17 cellular contexts compared by ENCODE assay signal in the genomic region with DNA sequence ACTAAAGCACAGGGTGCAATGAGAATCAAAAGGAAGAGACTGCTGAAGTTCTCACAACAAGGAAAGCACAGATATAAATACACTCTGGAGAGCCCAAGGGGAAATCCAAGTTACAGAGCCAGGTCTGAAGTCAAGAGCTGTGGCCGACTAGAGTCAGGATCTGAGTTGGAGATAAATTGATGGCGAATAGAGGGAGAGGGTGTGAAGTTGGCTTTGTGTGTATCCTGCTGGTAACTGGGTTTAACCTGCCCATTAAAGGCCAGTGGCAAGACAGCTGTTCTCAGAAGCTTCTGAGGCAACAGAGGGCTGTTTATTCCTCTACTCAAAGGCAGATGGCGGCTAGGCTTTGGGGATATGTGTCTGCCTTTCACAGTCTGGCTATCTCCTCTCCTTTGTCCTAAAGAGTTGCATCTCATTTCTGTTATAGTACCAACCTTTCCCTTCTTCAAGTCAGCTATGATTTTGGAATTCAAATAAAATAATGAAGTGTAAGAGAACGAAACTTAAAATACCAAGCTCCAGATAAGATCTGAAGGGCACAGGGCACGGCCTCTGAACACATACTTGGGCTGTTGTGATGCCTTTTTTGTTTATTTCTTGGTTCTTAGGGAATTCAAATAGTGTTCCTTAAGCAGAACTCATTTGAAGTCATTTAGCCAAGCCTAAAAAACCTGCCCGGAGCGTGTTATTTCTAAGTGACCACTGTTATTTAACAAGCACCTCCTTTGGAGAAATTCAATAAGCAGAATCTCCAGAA.
DNase-seq lines count a peak whose midpoint lies in the region; ATAC-seq, FAIRE-seq and TF ChIP-seq lines count a peak whose summit lies in the region.
"Had no signal": no experiment of that assay in that cellular context is flagged by ENCODE, and none has a peak within 500 bp of the region (broad histone marks: within the 10 kb centered on the region; RNA-seq: fewer than 3 reads in every experiment).

No MANE protein-coding gene starts in this region.

- no peak overlapping the region for H3K4me3 ChIP-seq in H1 (ENCODE audit: extremely low read depth in 1 of 4, insufficient read depth in 2 of 4, low read depth in 3 of 4, low read length in 4 of 4)
- H3K4me3 ChIP-seq: pancreas had no signal

- H3K36me3 ChIP-seq in H1 (ENCODE audit: control insufficient read depth in 2 of 4, insufficient read depth in 4 of 4, low read length in 3 of 4), result no peaks in the 10 kb centered on the region
- H3K36me3 ChIP-seq: pancreas had no signal

- no peak overlapping the region for H3K9ac ChIP-seq in H1 (replicated peaks in 1 of 4; ENCODE audit: extremely low read depth in 1 of 4, low read depth in 3 of 4, low read length in 3 of 4)

- no peak for ATAC-seq in HG03196 (IDR thresholded peaks at IDR 0.05; ENCODE audit: unreplicated experiment)
- no peak for ATAC-seq in activated naive CD4-positive, alpha-beta T cell treated with anti-CD3 and anti-CD28 coated beads, Interleukin-2, amount 50 U/mL, for 72 hours
- ATAC-seq: HCT116; left colon; pancreas; stimulated activated naive B cell treated with anti-CD40 and anti-IgM and Interleukin-4, amounts not matched to agents 10 μg/mL and 1 μg/mL and 100 μg/mL, for 72 hours had no signal

- H3K27ac Mint-ChIP-seq in osteocyte (ENCODE audit: unreplicated experiment), result peak overlapping the region; percentile 55
- H3K27ac Mint-ChIP-seq in activated naive CD4-positive, alpha-beta T cell treated with anti-CD3 and anti-CD28 coated beads, Interleukin-2, amount 50 U/mL, for 72 hours, result no peak overlapping the region
- H3K27ac Mint-ChIP-seq: activated CD4-positive, alpha-beta memory T cell treated with anti-CD3 and anti-CD28 coated beads for 36 hours; stimulated activated naive B cell treated with anti-CD40 and anti-IgM and Interleukin-4, amounts not matched to agents 10 μg/mL and 1 μg/mL and 100 μg/mL, for 72 hours had no signal

- no peak overlapping the region for H4K91ac ChIP-seq in H1 (replicated peaks; ENCODE audit: insufficient read length, low read length)

- DNase-seq in GM18507 (ENCODE audit: extremely low spot score, insufficient read length, low read depth) (no peak), NCI-H146 (lab: John Stamatoyannopoulos, UW) (peak; percentile 52), H1 (ENCODE audit: low read depth in 1 of 2, low spot score in 2 of 2) (no peak), osteocyte (ENCODE audit: extremely low spot score, unreplicated experiment) (no peak), GM13977 (ENCODE audit: low spot score) (no peak)
- no peak for DNase-seq in activated CD4-positive, alpha-beta T cell treated with anti-CD3 and anti-CD28 coated beads, Interleukin-2, amount 50 U/mL, for 48 hours
- no peak for DNase-seq in activated naive CD4-positive, alpha-beta T cell treated with anti-CD3 and anti-CD28 coated beads, Interleukin-2, amount 50 U/mL, for 72 hours (ENCODE audit: low spot score in 2 of 2)
- DNase-seq: activated CD4-positive, alpha-beta memory T cell treated with anti-CD3 and anti-CD28 coated beads for 36 hours; left colon; MM.1S; pancreas; stimulated activated CD4-positive, alpha-beta T cell treated with anti-CD3 and anti-CD28 coated beads, Interleukin-1b, Interleukin-23, amount 100 ng/mL, for 48 hours; stimulated activated naive B cell treated with anti-CD40 and anti-IgM and Interleukin-4, amounts not matched to agents 10 μg/mL and 1 μg/mL and 100 μg/mL, for 72 hours had no signal

- TF ChIP-seq CTCF in H1 (IDR thresholded peaks at IDR 0.05; ENCODE audit: control extremely low read depth in 1 of 3, insufficient read depth in 1 of 3, low read depth in 1 of 3, low read length in 3 of 3) (no peak), osteocyte (IDR thresholded peaks at IDR 0.05) (no peak), GM13977 (IDR thresholded peaks at IDR 0.05; ENCODE audit: extremely low read depth, insufficient read depth, missing control alignments) (no peak)

- H3K4me1 Mint-ChIP-seq in osteocyte (ENCODE audit: unreplicated experiment), result peaks cover 69% of the 10 kb centered on the region
- H3K4me1 Mint-ChIP-seq: stimulated activated naive B cell treated with anti-CD40 and anti-IgM and Interleukin-4, amounts not matched to agents 10 μg/mL and 1 μg/mL and 100 μg/mL, for 72 hours had no signal

- H3K27me3 ChIP-seq in H1 (replicated peaks in 1 of 4; ENCODE audit: control insufficient read depth in 3 of 4, extremely low read depth in 1 of 4, insufficient read depth in 3 of 4, low read length in 3 of 4), result no peaks in the 10 kb centered on the region
- H3K27me3 ChIP-seq: pancreas had no signal

- TF ChIP-seq RAD21 in H1 (IDR thresholded peaks at IDR 0.05 in 1 of 2, conservative IDR thresholded peaks at IDR 0.05 in 1 of 2; ENCODE audit: low read depth in 2 of 2, low read length in 2 of 2), result no peak

- no peak overlapping the region for H3K27ac ChIP-seq in H1 (ENCODE audit: low read depth, low read length)
- H3K27ac ChIP-seq: C4-2B, pancreas had no signal

- in situ Hi-C loops in GM13977 (cut with MboI; ENCODE audit: low pct_unique_long_range_greater_than_20kb, low sequenced_read_pairs, unreplicated experiment), result no loop called here

- H3K36me3 Mint-ChIP-seq in osteocyte (ENCODE audit: unreplicated experiment), result peaks cover 8% of the 10 kb centered on the region
- no peaks in the 10 kb centered on the region for H3K36me3 Mint-ChIP-seq in activated naive CD4-positive, alpha-beta T cell treated with anti-CD3 and anti-CD28 coated beads, Interleukin-2, amount 50 U/mL, for 72 hours
- H3K36me3 Mint-ChIP-seq: activated CD4-positive, alpha-beta memory T cell treated with anti-CD3 and anti-CD28 coated beads for 36 hours; stimulated activated naive B cell treated with anti-CD40 and anti-IgM and Interleukin-4, amounts not matched to agents 10 μg/mL and 1 μg/mL and 100 μg/mL, for 72 hours had no signal

- CTCF ChIA-PET in H1 (lab: Charles Lee; ENCODE audit: partially characterized antibody), result interaction anchor here (0.6 to 1.4 kb wide), 4 partner anchors 9 to 96 kb away, joined by 3 to 7 read pairs (median 4); no protein-coding TSS in a partner anchor

- no peak overlapping the region for H2BK20ac ChIP-seq in H1 (ENCODE audit: low read length)

- H2AFZ ChIP-seq in H1 (ENCODE audit: low read length), result no peak overlapping the region

- peaks cover 0 to 5% of the 10 kb centered on the region in 2 experiments; a peak in 1 of 4 replicates for H3K79me2 ChIP-seq in H1 (ENCODE audit: control insufficient read depth in 1 of 2, insufficient read depth in 2 of 2, low read length in 2 of 2)

- 87% methylated on average over 7 of the region's 7 CpGs; no CpG with 5 or more reads in 1 of the 2 experiments for WGBS in H1 (ENCODE audit: extremely low coverage in 1 of 2, insufficient coverage in 1 of 2, insufficient read length in 1 of 2, insufficient replicate concordance in 2 of 2, low coverage in 1 of 2, low lambda C conversion rate in 2 of 2, missing lambda C conversion rate in 1 of 2), 2 experiments

- H3K4me1 ChIP-seq in H1 (replicated peaks in 1 of 4; ENCODE audit: control insufficient read depth in 3 of 4, insufficient read depth in 4 of 4, low read length in 3 of 4), result peaks cover 0 to 5% (median 3%) of the 10 kb centered on the region in 4 experiments; a peak in 5 of 7 replicates

- 0 out of 2 replicates have a peak overlapping the region, but pooled peaks have one; percentile 80 for H2AK5ac ChIP-seq in H1 (ENCODE audit: low read depth, low read length)

- H2BK12ac ChIP-seq in H1 (ENCODE audit: low read depth, low read length), result peak overlapping the region; percentile 42; the same call in 1 of the 2 replicates

- H2BK15ac ChIP-seq in H1 (ENCODE audit: low read length), result no peak overlapping the region

- H3K56ac ChIP-seq in H1 (replicated peaks; ENCODE audit: insufficient read length, low read depth, low read length), result no peak overlapping the region

- no peak overlapping the region for H4K8ac ChIP-seq in H1 (ENCODE audit: extremely low read depth, insufficient read depth, low read length)

- POLR2A ChIA-PET in H1 (lab: Charles Lee; ENCODE audit: partially characterized antibody), result interaction anchor here (0.8 to 1.8 kb wide), 3 partner anchors 20 to 184 kb away, joined by 3 to 4 read pairs (median 3); no protein-coding TSS in a partner anchor

- TF ChIP-seq POLR2A in H1 (IDR thresholded peaks at IDR 0.05; ENCODE audit: control extremely low read depth in 1 of 2, low read depth in 2 of 2, low read length in 2 of 2), result no peak

- no peak overlapping the region for H3K23ac ChIP-seq in H1 (ENCODE audit: insufficient read length)

- no peaks in the 10 kb centered on the region for H3K9me3 ChIP-seq in H1 (ENCODE audit: insufficient read depth in 2 of 2, low read depth in 1 of 2, low read length in 1 of 2)
- H3K9me3 ChIP-seq: pancreas had no signal

- FAIRE-seq in GM18507 (lab: Jason Lieb, UNC) (peak; percentile 72), H1 (lab: Jason Lieb, UNC) (no peak)
- FAIRE-seq: colon, pancreas had no signal

- H3K18ac ChIP-seq in H1 (ENCODE audit: extremely low read depth, low read length), result no peak overlapping the region; the same call in 1 of the 2 replicates

- no peak overlapping the region for H4K5ac ChIP-seq in H1 (ENCODE audit: insufficient read length, low read depth, low read length)

- H3K14ac ChIP-seq in H1 (ENCODE audit: insufficient read length), result no peak overlapping the region

- H3K4me3 Mint-ChIP-seq in osteocyte (ENCODE audit: unreplicated experiment), result no peak overlapping the region
- H3K4me3 Mint-ChIP-seq: activated CD4-positive, alpha-beta memory T cell treated with anti-CD3 and anti-CD28 coated beads for 36 hours; stimulated activated naive B cell treated with anti-CD40 and anti-IgM and Interleukin-4, amounts not matched to agents 10 μg/mL and 1 μg/mL and 100 μg/mL, for 72 hours had no signal

- H3K23me2 ChIP-seq in H1 (ENCODE audit: low read depth, low read length), result no peaks in the 10 kb centered on the region

- H3K27me3 Mint-ChIP-seq in osteocyte (ENCODE audit: unreplicated experiment), result no peaks in the 10 kb centered on the region
- H3K27me3 Mint-ChIP-seq: activated CD4-positive, alpha-beta memory T cell treated with anti-CD3 and anti-CD28 coated beads for 36 hours had no signal

- peak overlapping the region; percentile 79 for H2BK5ac ChIP-seq in H1 (ENCODE audit: low read depth, low read length)

- H2BK120ac ChIP-seq in H1 (replicated peaks; ENCODE audit: low read depth, low read length), result no peak overlapping the region

- H3K4me2 ChIP-seq in H1 (ENCODE audit: insufficient read depth in 1 of 2, low read depth in 2 of 2, low read length in 2 of 2), result no peak overlapping the region

- TF ChIP-seq EP300 in H1 (IDR thresholded peaks at IDR 0.05; ENCODE audit: borderline replicate concordance in 1 of 2, low read depth in 2 of 2, low read length in 2 of 2), result no peak

- peaks cover 2% of the 10 kb centered on the region; the same call in 1 of the 2 replicates for H3K79me1 ChIP-seq in H1 (ENCODE audit: low read depth, low read length)

- no peaks in the 10 kb centered on the region for H4K20me1 ChIP-seq in H1 (replicated peaks in 1 of 2; ENCODE audit: control insufficient read depth in 1 of 2, insufficient read depth in 2 of 2, low read length in 2 of 2)

- no peaks in the 10 kb centered on the region for H3K9me3 Mint-ChIP-seq in osteocyte (ENCODE audit: unreplicated experiment)
- H3K9me3 Mint-ChIP-seq in activated naive CD4-positive, alpha-beta T cell treated with anti-CD3 and anti-CD28 coated beads, Interleukin-2, amount 50 U/mL, for 72 hours, result no peaks in the 10 kb centered on the region
- H3K9me3 Mint-ChIP-seq: activated CD4-positive, alpha-beta memory T cell treated with anti-CD3 and anti-CD28 coated beads for 36 hours; stimulated activated naive B cell treated with anti-CD40 and anti-IgM and Interleukin-4, amounts not matched to agents 10 μg/mL and 1 μg/mL and 100 μg/mL, for 72 hours had no signal

- H3K4ac ChIP-seq in H1 (replicated peaks; ENCODE audit: insufficient read length, low read depth, low read length), result no peak overlapping the region
